In genomic region chr17:8122391-8122922, GRCh38 we compare ENCODE assay signal across 9 cellular contexts. TPM values are rescaled to one million over a fixed set of nuclear protein-coding genes. Genes with fewer than 3 reads are reported as not detected.
A peak's percentile ranks its signal among the peaks of the same experiment; 100 is the strongest.
DNase-seq lines count a peak whose midpoint lies in the region; ATAC-seq, FAIRE-seq and TF ChIP-seq lines count a peak whose summit lies in the region.
"Had no signal": no experiment of that assay in that cellular context is flagged by ENCODE, and none has a peak within 500 bp of the region (broad histone marks: within the 10 kb centered on the region; RNA-seq: fewer than 3 reads in every experiment).

No MANE protein-coding gene starts in this region.

- no peak for ATAC-seq in K562
- ATAC-seq in HG02884 (IDR thresholded peaks at IDR 0.05; ENCODE audit: unreplicated experiment), result no peak

- peak overlapping the region; percentile 87 for H3K4me2 ChIP-seq in K562 (ENCODE audit: insufficient read depth, low read length)

- H3K4me3 ChIP-seq in Caco-2 (ENCODE audit: low read depth, low read length) (peak overlapping the region; percentile 37), LNCaP clone FGC (ENCODE audit: low read depth, low read length) (peak overlapping the region; percentile 58), K562 (peak overlapping the region; percentile 65), uterus (peak overlapping the region; percentile 43 to 50)

- TF ChIP-seq RAD21 in K562 (CRISPR knock-in tag; conservative IDR thresholded peaks at IDR 0.05 in 1 of 2, IDR thresholded peaks at IDR 0.05 in 1 of 2), result no peak

- TF ChIP-seq POLR2A in K562 (conservative IDR thresholded peaks at IDR 0.05), result no peak
- no peak for TF ChIP-seq POLR2A in uterus (IDR thresholded peaks at IDR 0.05)

- peaks cover 69% of the 10 kb centered on the region for H3K36me3 Mint-ChIP-seq in Caco-2 (ENCODE audit: insufficient read depth, unreplicated experiment)

- CTCF ChIA-PET in Caco-2 (lab: Charles Lee) (interaction anchor here (0.7 to 1.0 kb wide), 2 partner anchors 34 to 173 kb away, joined by 3 read pairs; partner anchors contain the start of gene SLC25A35), K562 (lab: Yijun Ruan, JAX; ENCODE audit: low intra/inter-chr PET ratio) (no interaction called here)

- TF ChIP-seq CTCF in Caco-2 (IDR thresholded peaks at IDR 0.05; ENCODE audit: insufficient read depth in 1 of 2, low read depth in 1 of 2, low read length in 1 of 2, severe bottlenecking in 1 of 2, unreplicated experiment in 1 of 2), result no peak
- TF ChIP-seq CTCF in LNCaP clone FGC (IDR thresholded peaks at IDR 0.05; ENCODE audit: control insufficient read depth, extremely low read depth, insufficient read depth), result no peak
- no peak for TF ChIP-seq CTCF in K562 (IDR thresholded peaks at IDR 0.05 in 2 of 3, conservative IDR thresholded peaks at IDR 0.05 in 1 of 3; ENCODE audit: insufficient read depth in 2 of 3, low read depth in 1 of 3, low read length in 3 of 3)
- no peak for TF ChIP-seq CTCF in uterus (IDR thresholded peaks at IDR 0.05)

- no peaks in the 10 kb centered on the region for H3K9me3 ChIP-seq in Caco-2
- H3K9me3 ChIP-seq in K562 (replicated peaks; ENCODE audit: control insufficient read depth, insufficient read depth, low read depth, low read length), result no peaks in the 10 kb centered on the region
- no peaks in the 10 kb centered on the region for H3K9me3 ChIP-seq in uterus

- no peak for FAIRE-seq in K562 (lab: Jason Lieb, UNC)

- peak overlapping the region; percentile 87 for H3K4me3 Mint-ChIP-seq in Caco-2 (ENCODE audit: unreplicated experiment)

- peaks cover 44% of the 10 kb centered on the region for H3K4me1 Mint-ChIP-seq in Caco-2 (ENCODE audit: low read depth, unreplicated experiment)

- H3K9me3 Mint-ChIP-seq in Caco-2 (ENCODE audit: unreplicated experiment), result no peaks in the 10 kb centered on the region

- peak overlapping the region; percentile 82 for H2AFZ ChIP-seq in K562 (ENCODE audit: low read depth, low read length)

- BruUV-seq in Caco-2 (replicated peaks; lab: Mats Ljungman, UMichigan) (no TSS peak), K562 (replicated peaks; lab: Mats Ljungman, UMichigan) (no TSS peak)

- 2% methylated on average over 22 of the region's 31 CpGs for WGBS in K562 (ENCODE audit: insufficient coverage, low coverage, missing lambda C conversion rate)

- H3K27me3 ChIP-seq in Caco-2 (replicated peaks; ENCODE audit: control insufficient read depth, insufficient read depth, low read length) (no peaks in the 10 kb centered on the region; the same call in 1 of the 2 replicates), K562 (ENCODE audit: control insufficient read depth in 2 of 2, insufficient read depth in 2 of 2, low read length in 2 of 2) (peaks cover 2 to 17% of the 10 kb centered on the region in 2 experiments; a peak in 1 of 5 replicates), uterus (no peaks in the 10 kb centered on the region)

- POLR2A ChIA-PET in Caco-2 (lab: Charles Lee), result no interaction called here
- POLR2A ChIA-PET in K562 (lab: Yijun Ruan, JAX), result interaction anchor here (0.6 to 0.9 kb wide), 2 partner anchors 51 to 88 kb away, joined by 3 to 7 read pairs; partner anchors contain the start of gene AURKB

- in situ Hi-C loops in K562 (cut with MboI), result loop anchor here (5.0 kb wide), 2 partner anchors 100 to 180 kb away; no protein-coding TSS in a partner anchor

- no peaks in the 10 kb centered on the region; the same call in 1 of the 2 replicates for H3K4me1 ChIP-seq in Caco-2
- peaks cover 33 to 71% of the 10 kb centered on the region in 2 experiments for H3K4me1 ChIP-seq in K562 (replicated peaks in 1 of 2; ENCODE audit: control insufficient read depth in 2 of 2, insufficient read depth in 2 of 2, low read length in 2 of 2)
- H3K4me1 ChIP-seq in uterus, result peaks cover 0 to 42% of the 10 kb centered on the region in 2 donors

- no peaks in the 10 kb centered on the region for H3K79me2 ChIP-seq in K562 (ENCODE audit: control insufficient read depth, insufficient read depth, low read length)

- peaks cover 2% of the 10 kb centered on the region for H3K27me3 Mint-ChIP-seq in Caco-2 (ENCODE audit: insufficient read depth, unreplicated experiment)

- peaks cover 8% of the 10 kb centered on the region; the same call in 1 of the 2 replicates for H4K20me1 ChIP-seq in K562 (replicated peaks; ENCODE audit: control insufficient read depth, insufficient read depth, low read length)

- no peak for DNase-seq in Caco-2
- DNase-seq in LNCaP clone FGC (ENCODE audit: low read depth), result no peak
- no peak for DNase-seq in K562 (ENCODE audit: extremely low read depth in 1 of 4, low spot score in 3 of 4)
- peak; percentile 36 for DNase-seq in medulla oblongata (ENCODE audit: extremely low spot score)
- peak in 1 of 2 donors; percentile 53 for DNase-seq in uterus
- DNase-seq in globus pallidus (ENCODE audit: low spot score), result no peak
- no peak for DNase-seq in NCI-H2171 (lab: John Stamatoyannopoulos, UW)

- no peaks in the 10 kb centered on the region for H3K9me1 ChIP-seq in K562 (ENCODE audit: control insufficient read depth, insufficient read depth, low read length)

- TF ChIP-seq EP300 in K562 (IDR thresholded peaks at IDR 0.05; ENCODE audit: low read length), result no peak

- H3K36me3 ChIP-seq in Caco-2 (ENCODE audit: control insufficient read depth, insufficient read depth, low read length) (no peaks in the 10 kb centered on the region), K562 (ENCODE audit: control insufficient read depth, insufficient read depth, low read length) (no peaks in the 10 kb centered on the region), uterus (no peaks in the 10 kb centered on the region)

- no peak overlapping the region for H3K27ac ChIP-seq in K562 (ENCODE audit: extremely low read depth, low read depth, low read length)
- peak overlapping the region; percentile 34 to 82 for H3K27ac ChIP-seq in uterus

- peak overlapping the region in 1 of 2 experiments; percentile 85; a peak in 2 of 4 replicates for H3K9ac ChIP-seq in K562 (ENCODE audit: insufficient read depth in 1 of 2, low read depth in 2 of 2, low read length in 2 of 2)

- H3K27ac Mint-ChIP-seq in Caco-2 (ENCODE audit: unreplicated experiment), result no peak overlapping the region

- intact Hi-C loops in Caco-2 (cut with micrococcal nuclease; ENCODE audit: unreplicated experiment), result no loop called here
- intact Hi-C loops in K562 (cut with micrococcal nuclease), result loop anchor here (5.0 to 10.0 kb wide), 3 partner anchors 50 to 288 kb away; partner anchors contain the start of gene KDM6B
- intact Hi-C loops in uterus (cut with DNase I; ENCODE audit: low total_unique reads), result loop anchor here (10.0 kb wide), 1 partner anchor 62 kb away; no protein-coding TSS in a partner anchor

RNA-seq across cellular contexts. Expression of gene HES7, which starts 1.4 kb away (rescaled TPM):
- total RNA-seq in Caco-2 (2022), result not detected in 2 replicates
- 0.51 and 1.1 TPM in 2 replicates for total RNA-seq in K562 (2011; cell fraction: chromatin; rRNA removed; ENCODE audit: low replicate concordance)
- 0.92 and 1.2 TPM in 2 replicates for total RNA-seq in K562 (2011; cell fraction: nucleolus; rRNA removed)
- total RNA-seq in K562 (2011; cell fraction: nucleoplasm; rRNA removed), result 0.66 and 1.3 TPM in 2 replicates
- 0.09 and 0.45 TPM in 2 replicates for total RNA-seq in K562 (2014; rRNA removed)
- total RNA-seq in K562 (2014; rRNA removed; fragmentation: Illumina TruSeq; extraction: Trizol), result 0.22 TPM in 1 of 2 replicates, not detected in the other
- total RNA-seq in K562 (2015; rRNA removed; fragmentation: Illumina TruSeq; extraction: Trizol), result not detected in 2 replicates
- 1.1 and 2.2 TPM in 2 replicates for total RNA-seq in K562 (2021)
- polyA plus RNA-seq in K562 (2011; rRNA removed), result 0.14 and 0.31 TPM in 2 replicates
- polyA plus RNA-seq in K562 (2011; cell fraction: cytosol; rRNA removed), result 0.16 and 0.94 TPM in 2 replicates
- 1.4 and 3.3 TPM in 2 replicates for polyA plus RNA-seq in K562 (2011; cell fraction: nucleus; rRNA removed)
- 0.22 and 0.29 TPM in 2 replicates for polyA plus RNA-seq in K562 (2012)
- polyA plus RNA-seq in K562 (2014; fragmentation: Illumina TruSeq; extraction: Trizol), result 0.11 and 0.13 TPM in 2 replicates
- under 1 TPM; 0.03 to 0.06 TPM for polyA plus RNA-seq in K562 (2014; fragmentation: Nextera tagmentation; extraction: Ambion mirVana)
- polyA plus RNA-seq in K562 (2014; rRNA removed), result 0.16 and 1.7 TPM in 2 replicates
- polyA minus RNA-seq in K562 (2011; rRNA and poly(A)+ RNA removed), result 0.11 TPM in 1 of 2 replicates, not detected in the other
- polyA minus RNA-seq in K562 (2011; cell fraction: cytosol; rRNA and poly(A)+ RNA removed), result not detected in 2 replicates
- 0.56 and 0.94 TPM in 2 replicates for polyA minus RNA-seq in K562 (2011; cell fraction: nucleus; rRNA and poly(A)+ RNA removed)
- under 1 TPM in 1 of 4 donors, not detected in 3; 0.61 TPM for total RNA-seq in uterus

RNA-seq across cellular contexts. Expression of gene ALOXE3, which starts 4.1 kb away (rescaled TPM):
- total RNA-seq in Caco-2 (2022) (not detected in 2 replicates), K562 (2014; rRNA removed) (not detected in 2 replicates), K562 (2014; rRNA removed; fragmentation: Illumina TruSeq; extraction: Trizol) (not detected in 2 replicates), K562 (2015; rRNA removed; fragmentation: Illumina TruSeq; extraction: Trizol) (0.04 TPM in 1 of 2 replicates, not detected in the other), K562 (2021) (not detected in 2 replicates), uterus (under 1 TPM in 1 of 4 donors, not detected in 3; 0.26 TPM)
- total RNA-seq in K562 (2011; cell fraction: chromatin; rRNA removed; ENCODE audit: low replicate concordance), result 0.12 TPM in 1 of 2 replicates, not detected in the other
- not detected in 2 replicates for total RNA-seq in K562 (2011; cell fraction: nucleolus; rRNA removed)
- total RNA-seq in K562 (2011; cell fraction: nucleoplasm; rRNA removed), result not detected in 2 replicates
- polyA plus RNA-seq in K562 (2011; rRNA removed) (not detected in 2 replicates), K562 (2014; fragmentation: Illumina TruSeq; extraction: Trizol) (not detected in 2 replicates), K562 (2014; fragmentation: Nextera tagmentation; extraction: Ambion mirVana) (not detected), K562 (2014; rRNA removed) (0.04 TPM in 1 of 2 replicates, not detected in the other)
- not detected in 2 replicates for polyA plus RNA-seq in K562 (2011; cell fraction: cytosol; rRNA removed)
- 0.03 and 0.06 TPM in 2 replicates for polyA plus RNA-seq in K562 (2011; cell fraction: nucleus; rRNA removed)
- 0.14 TPM in 1 of 2 replicates, not detected in the other for polyA plus RNA-seq in K562 (2012)
- not detected in 2 replicates for polyA minus RNA-seq in K562 (2011; rRNA and poly(A)+ RNA removed)
- polyA minus RNA-seq in K562 (2011; cell fraction: cytosol; rRNA and poly(A)+ RNA removed), result not detected in 2 replicates
- polyA minus RNA-seq in K562 (2011; cell fraction: nucleus; rRNA and poly(A)+ RNA removed), result not detected in 2 replicates
- total RNA-seq: T-helper 2 cell treated with Interferon-gamma antibody and Interleukin-4, amounts not matched to agents 100 ng/mL and 5 ng/mL, for 36 hours had no signal

RNA-seq across cellular contexts. Expression of gene PER1, which starts 29.7 kb away (rescaled TPM):
- total RNA-seq in Caco-2 (2022), result 10.6 and 10.8 TPM in 2 replicates
- 48.2 and 140 TPM in 2 replicates for total RNA-seq in K562 (2011; cell fraction: chromatin; rRNA removed; ENCODE audit: low replicate concordance)
- total RNA-seq in K562 (2011; cell fraction: nucleolus; rRNA removed), result 69.2 and 70.9 TPM in 2 replicates
- 56.7 and 63.2 TPM in 2 replicates for total RNA-seq in K562 (2011; cell fraction: nucleoplasm; rRNA removed)
- 4.5 and 10.5 TPM in 2 replicates for total RNA-seq in K562 (2014; rRNA removed)
- total RNA-seq in K562 (2014; rRNA removed; fragmentation: Illumina TruSeq; extraction: Trizol), result 1.3 and 2.1 TPM in 2 replicates
- total RNA-seq in K562 (2015; rRNA removed; fragmentation: Illumina TruSeq; extraction: Trizol), result 1.6 and 2.0 TPM in 2 replicates
- 24.4 and 26.0 TPM in 2 replicates for total RNA-seq in K562 (2021)
- 3.4 and 11.1 TPM in 2 replicates for polyA plus RNA-seq in K562 (2011; rRNA removed)
- polyA plus RNA-seq in K562 (2011; cell fraction: cytosol; rRNA removed), result 2.9 and 4.2 TPM in 2 replicates
- polyA plus RNA-seq in K562 (2011; cell fraction: nucleus; rRNA removed), result 21.8 and 47.2 TPM in 2 replicates
- polyA plus RNA-seq in K562 (2012), result 8.0 and 12.4 TPM in 2 replicates
- polyA plus RNA-seq in K562 (2014; fragmentation: Illumina TruSeq; extraction: Trizol), result 6.7 and 11.2 TPM in 2 replicates
- polyA plus RNA-seq in K562 (2014; fragmentation: Nextera tagmentation; extraction: Ambion mirVana), result under 1 TPM; 0.13 to 0.25 TPM
- 11.0 TPM in 2 replicates for polyA plus RNA-seq in K562 (2014; rRNA removed)
- 3.6 and 5.6 TPM in 2 replicates for polyA minus RNA-seq in K562 (2011; rRNA and poly(A)+ RNA removed)
- 14.1 and 21.2 TPM in 2 replicates for polyA minus RNA-seq in K562 (2011; cell fraction: cytosol; rRNA and poly(A)+ RNA removed)
- polyA minus RNA-seq in K562 (2011; cell fraction: nucleus; rRNA and poly(A)+ RNA removed), result 17.4 and 17.8 TPM in 2 replicates
- 100 to 1,000 TPM in 3 of 4 donors, 10 to 100 TPM in 1; 20.0 to 396 (median 163) TPM for total RNA-seq in uterus

RNA-seq across cellular contexts. Expression of gene ALOX12B, which starts 34.9 kb away (rescaled TPM):
- total RNA-seq in Caco-2 (2022) (0.34 and 0.39 TPM in 2 replicates), K562 (2014; rRNA removed) (not detected in 2 replicates), K562 (2014; rRNA removed; fragmentation: Illumina TruSeq; extraction: Trizol) (not detected in 2 replicates), K562 (2015; rRNA removed; fragmentation: Illumina TruSeq; extraction: Trizol) (not detected in 2 replicates), K562 (2021) (not detected in 2 replicates), uterus (not detected)
- not detected in 2 replicates for total RNA-seq in K562 (2011; cell fraction: chromatin; rRNA removed; ENCODE audit: low replicate concordance)
- not detected in 2 replicates for total RNA-seq in K562 (2011; cell fraction: nucleolus; rRNA removed)
- total RNA-seq in K562 (2011; cell fraction: nucleoplasm; rRNA removed), result not detected in 2 replicates
- polyA plus RNA-seq in K562 (2011; rRNA removed) (not detected in 2 replicates), K562 (2014; fragmentation: Illumina TruSeq; extraction: Trizol) (not detected in 2 replicates), K562 (2014; fragmentation: Nextera tagmentation; extraction: Ambion mirVana) (not detected), K562 (2014; rRNA removed) (not detected in 2 replicates)
- polyA plus RNA-seq in K562 (2011; cell fraction: cytosol; rRNA removed), result not detected in 2 replicates
- not detected in 2 replicates for polyA plus RNA-seq in K562 (2011; cell fraction: nucleus; rRNA removed)
- polyA plus RNA-seq in K562 (2012), result not detected in 2 replicates
- polyA minus RNA-seq in K562 (2011; rRNA and poly(A)+ RNA removed), result not detected in 2 replicates
- polyA minus RNA-seq in K562 (2011; cell fraction: cytosol; rRNA and poly(A)+ RNA removed), result not detected in 2 replicates
- not detected in 2 replicates for polyA minus RNA-seq in K562 (2011; cell fraction: nucleus; rRNA and poly(A)+ RNA removed)
- total RNA-seq: T-helper 2 cell treated with Interferon-gamma antibody and Interleukin-4, amounts not matched to agents 100 ng/mL and 5 ng/mL, for 36 hours had no signal

RNA-seq across cellular contexts. Expression of gene VAMP2, which starts 40.3 kb away (rescaled TPM):
- total RNA-seq in Caco-2 (2022) (10.5 and 12.2 TPM in 2 replicates), K562 (2014; rRNA removed) (5.9 and 6.0 TPM in 2 replicates), K562 (2014; rRNA removed; fragmentation: Illumina TruSeq; extraction: Trizol) (4.8 and 5.5 TPM in 2 replicates), K562 (2015; rRNA removed; fragmentation: Illumina TruSeq; extraction: Trizol) (4.4 and 4.9 TPM in 2 replicates), K562 (2021) (17.5 and 23.4 TPM in 2 replicates), uterus (100 to 1,000 TPM in 1 of 4 donors, 10 to 100 TPM in 2, 1 to 10 TPM in 1; 6.7 to 150 (median 14.1) TPM)
- 54.5 and 58.1 TPM in 2 replicates for total RNA-seq in K562 (2011; cell fraction: chromatin; rRNA removed; ENCODE audit: low replicate concordance)
- total RNA-seq in K562 (2011; cell fraction: nucleolus; rRNA removed), result 32.9 and 33.8 TPM in 2 replicates
- 75.0 and 137 TPM in 2 replicates for total RNA-seq in K562 (2011; cell fraction: nucleoplasm; rRNA removed)
- polyA plus RNA-seq in K562 (2011; rRNA removed) (13.4 and 22.8 TPM in 2 replicates), K562 (2014; fragmentation: Illumina TruSeq; extraction: Trizol) (28.1 and 31.8 TPM in 2 replicates), K562 (2014; fragmentation: Nextera tagmentation; extraction: Ambion mirVana) (1 to 10 TPM; 2.3 to 3.2 TPM), K562 (2014; rRNA removed) (22.9 and 23.3 TPM in 2 replicates)
- polyA plus RNA-seq in K562 (2011; cell fraction: cytosol; rRNA removed), result 13.3 and 24.8 TPM in 2 replicates
- 83.4 and 84.6 TPM in 2 replicates for polyA plus RNA-seq in K562 (2011; cell fraction: nucleus; rRNA removed)
- polyA plus RNA-seq in K562 (2012), result 24.0 and 57.3 TPM in 2 replicates
- polyA minus RNA-seq in K562 (2011; rRNA and poly(A)+ RNA removed), result 4.4 and 4.6 TPM in 2 replicates
- 4.1 and 5.7 TPM in 2 replicates for polyA minus RNA-seq in K562 (2011; cell fraction: cytosol; rRNA and poly(A)+ RNA removed)
- polyA minus RNA-seq in K562 (2011; cell fraction: nucleus; rRNA and poly(A)+ RNA removed), result 10.6 and 12.4 TPM in 2 replicates
